In genomic region chr1:5868931-5869500, GRCh38 we compare ENCODE assay signal across 30 cellular contexts.
"Had no signal": no experiment of that assay in that cellular context is flagged by ENCODE, and none has a peak within 500 bp of the region (broad histone marks: within the 10 kb centered on the region; RNA-seq: fewer than 3 reads in every experiment).

No MANE protein-coding gene starts in this region.

- ATAC-seq: activated T-helper 17 cell treated with anti-CD3 and anti-CD28 coated beads, Interleukin-2, amount 50 U/mL, for 72 hours; Panc1; Right ventricle myocardium inferior had no signal

- H3K27ac ChIP-seq: adrenal gland, SJCRH30, VCaP had no signal

- H3K4me2 ChIP-seq: SK-N-SH had no signal

- H3K9me3 ChIP-seq: adrenal gland, MG63, SJCRH30, SK-N-SH had no signal

- H3K27me3 Mint-ChIP-seq: activated CD4-positive, alpha-beta memory T cell treated with anti-CD3 and anti-CD28 coated beads for 36 hours; activated CD4-positive, alpha-beta T cell treated with anti-CD3 and anti-CD28 coated beads, Interleukin-2, amount 10 ng/mL, durations not matched to agents 7 days and 5 days; activated naive CD8-positive, alpha-beta T cell treated with anti-CD3 and anti-CD28 coated beads, Interleukin-2, amount 10 ng/mL, durations not matched to agents 7 days and 5 days; activated T-helper 17 cell treated with anti-CD3 and anti-CD28 coated beads, Interleukin-2, amount 50 U/mL, for 72 hours had no signal

- H3K36me3 Mint-ChIP-seq: activated CD4-positive, alpha-beta memory T cell treated with anti-CD3 and anti-CD28 coated beads for 36 hours had no signal

- H3K4me1 ChIP-seq: adrenal gland, SJCRH30 had no signal

- H3K36me3 ChIP-seq: MG63, SJCRH30 had no signal

- H3K4me3 ChIP-seq: adrenal gland, MG63, SJCRH30 had no signal

- DNase-seq: activated CD4-positive, alpha-beta memory T cell treated with anti-CD3 and anti-CD28 coated beads for 36 hours; activated CD4-positive, alpha-beta T cell treated with anti-CD3 and anti-CD28 coated beads, Interleukin-2, amount 10 ng/mL, durations not matched to agents 7 days and 5 days; activated CD4-positive, CD25-positive, alpha-beta regulatory T cell; activated CD8-positive, alpha-beta memory T cell treated with anti-CD3 and anti-CD28 coated beads for 24 hours; activated gamma-delta T cell; activated naive CD4-positive, alpha-beta T cell treated with anti-CD3 and anti-CD28 coated beads, Interleukin-2, amount 50 U/mL, for 16 hours; activated naive CD8-positive, alpha-beta T cell treated with anti-CD3 and anti-CD28 coated beads, Interleukin-2, amount 10 ng/mL, durations not matched to agents 7 days and 5 days; activated T-cell treated with anti-CD3 and anti-CD28 coated beads, Interleukin-2, amount 50 U/mL, for 48 hours; adrenal gland; anterior cingulate cortex; caudate nucleus; MG63; MV-4-11; NCI-H1092 treated with DMSO at 0.1 percent for 48 hours; NCI-H1417 treated with DMSO at 0.1 percent for 48 hours; NCI-H1694; NCI-H2029 treated with DMSO at 0.1 percent for 48 hours; NCI-H345; NCI-H510A; NCI-H69; NK-92 treated with Interleukin-12 subunit alpha and Interleukin-12 subunit beta, amount 100 ng/mL, for 24 hours; OCI-M1; RPMI8226; SJCRH30; SK-N-SH; T-helper 1 cell had no signal

- H3K9ac ChIP-seq: SK-N-SH had no signal

- H3K27me3 ChIP-seq: adrenal gland, MG63, SJCRH30 had no signal

- H3K27ac Mint-ChIP-seq: activated CD4-positive, alpha-beta memory T cell treated with anti-CD3 and anti-CD28 coated beads for 36 hours; activated CD4-positive, alpha-beta T cell treated with anti-CD3 and anti-CD28 coated beads, Interleukin-2, amount 10 ng/mL, durations not matched to agents 7 days and 5 days; activated naive CD8-positive, alpha-beta T cell treated with anti-CD3 and anti-CD28 coated beads, Interleukin-2, amount 10 ng/mL, durations not matched to agents 7 days and 5 days; activated T-helper 17 cell treated with anti-CD3 and anti-CD28 coated beads, Interleukin-2, amount 50 U/mL, for 72 hours had no signal

- H3K4me3 Mint-ChIP-seq: activated CD4-positive, alpha-beta memory T cell treated with anti-CD3 and anti-CD28 coated beads for 36 hours; activated CD4-positive, alpha-beta T cell treated with anti-CD3 and anti-CD28 coated beads, Interleukin-2, amount 10 ng/mL, durations not matched to agents 7 days and 5 days; activated naive CD8-positive, alpha-beta T cell treated with anti-CD3 and anti-CD28 coated beads, Interleukin-2, amount 10 ng/mL, durations not matched to agents 7 days and 5 days; activated T-helper 17 cell treated with anti-CD3 and anti-CD28 coated beads, Interleukin-2, amount 50 U/mL, for 72 hours had no signal
